11 cellular contexts compared by ENCODE assay signal in genomic region chr14:34365309-34365915, GRCh38.
DNase-seq lines count a peak whose midpoint lies in the region; ATAC-seq and TF ChIP-seq lines count a peak whose summit lies in the region.
"Had no signal": no experiment of that assay in that cellular context is flagged by ENCODE, and none has a peak within 500 bp of the region (broad histone marks: within the 10 kb centered on the region; RNA-seq: fewer than 3 reads in every experiment).

No MANE protein-coding gene starts in this region.

- H3K27ac ChIP-seq in thoracic aorta: no peak overlapping the region
- no peak overlapping the region for H3K27ac ChIP-seq in tibial artery

- H3K4me3 ChIP-seq in thoracic aorta (no peak overlapping the region), tibial artery (no peak overlapping the region)

- H3K36me3 ChIP-seq in thoracic aorta (no peaks in the 10 kb centered on the region), tibial artery (no peaks in the 10 kb centered on the region)

- peak; percentile 52; the same call in 1 of the 3 replicates for ATAC-seq in SK-N-SH treated with all-trans-retinoic acid at 6 μM for 48 hours
- ATAC-seq in thoracic aorta (ENCODE audit: insufficient number of reproducible peaks, low FRiP score, low read depth): no peak
- ATAC-seq in GM18517 (IDR thresholded peaks at IDR 0.05; ENCODE audit: unreplicated experiment): no peak

- DNase-seq in SIG-M5 treated with dmso at 0.1 percent for 504 hours (lab: John Stamatoyannopoulos, UW; ENCODE audit: unreplicated experiment) (peak; percentile 75), SIG-M5 (lab: John Stamatoyannopoulos, UW) (no peak), fibroblast of peridontal ligament (ENCODE audit: extremely low read depth) (peak; percentile 58), thoracic aorta (ENCODE audit: low spot score) (no peak), NCI-H510A treated with DMSO at 0.1 percent for 48 hours (lab: John Stamatoyannopoulos, UW) (no peak), tibial artery (no peak)
- DNase-seq: activated CD4-positive, alpha-beta T cell treated with anti-CD3 and anti-CD28 coated beads, Interleukin-2, amount 50 U/mL, for 48 hours; CD4-positive, CD25-positive, alpha-beta regulatory T cell; NCI-H226 had no signal

- intact Hi-C loops in tibial artery (cut with DNase I; ENCODE audit: low total_unique reads): no loop called here

- H3K9me3 ChIP-seq in thoracic aorta (no peaks in the 10 kb centered on the region), tibial artery (no peaks in the 10 kb centered on the region)

- TF ChIP-seq CTCF in thoracic aorta (IDR thresholded peaks at IDR 0.05): peak; percentile 7
- TF ChIP-seq CTCF in tibial artery (IDR thresholded peaks at IDR 0.05): no peak

- H3K4me1 ChIP-seq in thoracic aorta (ENCODE audit: control insufficient read depth in 1 of 2, low read depth in 2 of 2): no peaks in the 10 kb centered on the region
- H3K4me1 ChIP-seq in tibial artery: peaks cover 0 to 6% (median 3%) of the 10 kb centered on the region in 4 donors

- no peaks in the 10 kb centered on the region for H3K27me3 ChIP-seq in thoracic aorta (replicated peaks; ENCODE audit: insufficient read depth)
- peaks cover 0 to 3% of the 10 kb centered on the region in 2 donors for H3K27me3 ChIP-seq in tibial artery

TF ChIP-seq in SK-N-SH treated with all-trans-retinoic acid at 6 μM for 48 hours, 23 proteins besides CTCF, POLR2A, EP300 and RAD21:
- no peak for TF ChIP-seq ZNF565 (CRISPR knock-in tag; conservative IDR thresholded peaks at IDR 0.05; ENCODE audit: low read depth)
- no peak for TF ChIP-seq PPARA (CRISPR knock-in tag; IDR thresholded peaks at IDR 0.05; ENCODE audit: borderline replicate concordance)
- TF ChIP-seq CREB5 (CRISPR knock-in tag; IDR thresholded peaks at IDR 0.05; ENCODE audit: low read depth): no peak
- no peak for TF ChIP-seq BACH2 (CRISPR knock-in tag; IDR thresholded peaks at IDR 0.05; ENCODE audit: borderline replicate concordance)
- no peak for TF ChIP-seq ZFP30 (CRISPR knock-in tag; IDR thresholded peaks at IDR 0.05)
- TF ChIP-seq ZNF8 (CRISPR knock-in tag; IDR thresholded peaks at IDR 0.05): no peak
- TF ChIP-seq ESRRG (CRISPR knock-in tag; IDR thresholded peaks at IDR 0.05): no peak
- TF ChIP-seq RARB (CRISPR knock-in tag; IDR thresholded peaks at IDR 0.05): no peak
- no peak for TF ChIP-seq CSRNP3 (CRISPR knock-in tag; IDR thresholded peaks at IDR 0.05)
- no peak for TF ChIP-seq ISL1 (CRISPR knock-in tag; IDR thresholded peaks at IDR 0.05)
- TF ChIP-seq ARNTL (CRISPR knock-in tag; IDR thresholded peaks at IDR 0.05; ENCODE audit: borderline replicate concordance, low read depth): no peak
- TF ChIP-seq ZNF70 (CRISPR knock-in tag; IDR thresholded peaks at IDR 0.05): no peak
- TF ChIP-seq TSHZ2 (CRISPR knock-in tag; IDR thresholded peaks at IDR 0.05): no peak
- TF ChIP-seq PATZ1 (CRISPR knock-in tag; IDR thresholded peaks at IDR 0.05; ENCODE audit: borderline replicate concordance): no peak
- TF ChIP-seq TCF4 (CRISPR knock-in tag; IDR thresholded peaks at IDR 0.05; ENCODE audit: borderline replicate concordance): no peak
- no peak for TF ChIP-seq GLIS3 (CRISPR knock-in tag; IDR thresholded peaks at IDR 0.05)
- no peak for TF ChIP-seq OSR1 (CRISPR knock-in tag; IDR thresholded peaks at IDR 0.05)
- no peak for TF ChIP-seq ZC3H10 (CRISPR knock-in tag; IDR thresholded peaks at IDR 0.05)
TF ChIP-seq in SK-N-SH treated with all-trans-retinoic acid at 6 μM for 48 hours: peak in this region for 0.

Comparison
In these comparisons a context has a peak if more than half of its experiments do, and no peak if none do; other contexts are left out.
1. DNase-seq: peak in SIG-M5 treated with dmso at 0.1 percent for 504 hours (single experiment) and fibroblast of peridontal ligament (single experiment); none in SIG-M5 (single experiment), thoracic aorta (single experiment), NCI-H510A treated with DMSO at 0.1 percent for 48 hours (single experiment) and tibial artery (0 of 2).